11 cellular contexts compared by ENCODE assay signal in the genomic region with DNA sequence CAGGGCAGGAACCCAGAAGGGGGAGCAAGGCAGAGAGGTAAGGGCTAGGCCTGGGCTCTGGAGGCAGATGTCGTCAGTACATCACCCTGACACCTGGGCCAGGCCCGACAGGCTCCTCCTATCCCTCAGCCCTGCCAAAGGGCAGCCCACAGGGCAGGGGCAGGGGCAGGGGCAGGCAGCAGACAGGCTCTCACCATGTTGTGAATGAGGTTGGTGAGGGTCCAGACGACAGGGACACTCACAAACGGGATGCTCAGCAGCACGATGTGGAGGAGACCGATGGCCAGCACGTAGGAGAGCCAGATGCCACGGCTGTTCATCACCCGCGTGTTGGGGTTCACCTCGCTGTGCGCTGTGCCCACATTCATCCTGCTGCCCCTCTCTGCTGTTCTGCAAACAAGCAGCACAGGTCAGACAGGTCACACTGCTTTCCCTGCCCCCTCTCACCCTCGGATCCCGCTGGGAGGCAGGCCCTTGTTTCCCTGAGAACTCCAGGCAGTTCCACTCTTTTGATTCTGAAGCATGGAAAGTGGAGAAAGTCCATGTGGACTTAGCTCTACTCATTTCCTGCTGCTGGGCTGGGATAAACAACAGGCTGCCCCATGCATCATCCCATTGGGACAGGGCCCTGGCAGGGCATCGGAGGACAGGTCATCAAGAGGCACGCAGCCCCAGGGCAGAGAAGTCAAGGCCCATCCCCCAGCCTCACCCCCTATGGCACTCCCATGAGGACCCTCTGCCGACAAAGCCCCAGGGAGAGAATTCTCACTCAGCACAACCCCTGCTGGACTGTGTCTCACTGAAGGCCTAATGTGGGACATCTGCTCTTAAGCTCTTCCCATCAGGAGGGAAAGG. TPM values are rescaled to one million over a fixed set of nuclear protein-coding genes. Genes with fewer than 3 reads are reported as not detected.
DNase-seq lines count a peak whose midpoint lies in the region; ATAC-seq and TF ChIP-seq lines count a peak whose summit lies in the region.
"Had no signal": no experiment of that assay in that cellular context is flagged by ENCODE, and none has a peak within 500 bp of the region (broad histone marks: within the 10 kb centered on the region; RNA-seq: fewer than 3 reads in every experiment).

No MANE protein-coding gene starts in this region.

- peak overlapping the region; percentile 98 for H3K4me2 ChIP-seq in BLaER1

- H3K36me3 ChIP-seq in BLaER1 (peaks cover 50% of the 10 kb centered on the region), HEK293 (ENCODE audit: control insufficient read depth in 2 of 2, insufficient read depth in 1 of 2, low read length in 2 of 2) (peaks cover 14 to 49% of the 10 kb centered on the region in 2 experiments; a peak in 2 of 3 replicates), liver (ENCODE audit: control insufficient read depth in 4 of 4, insufficient read depth in 3 of 4, low read depth in 1 of 4, low read length in 3 of 4) (peaks cover 6 to 13% (median 10%) of the 10 kb centered on the region in 4 donors)

- H3K27me3 Mint-ChIP-seq in activated naive CD8-positive, alpha-beta T cell treated with anti-CD3 and anti-CD28 coated beads, Interleukin-2, amount 50 U/mL, for 24 hours: no peaks in the 10 kb centered on the region

- H3K27ac Mint-ChIP-seq in activated naive CD8-positive, alpha-beta T cell treated with anti-CD3 and anti-CD28 coated beads, Interleukin-2, amount 50 U/mL, for 24 hours: peak overlapping the region; percentile 88

- H3K27me3 ChIP-seq in BLaER1: no peaks in the 10 kb centered on the region
- no peaks in the 10 kb centered on the region for H3K27me3 ChIP-seq in liver (ENCODE audit: control insufficient read depth in 4 of 4, insufficient read depth in 4 of 4, low read length in 3 of 4)
- H3K27me3 ChIP-seq: adrenal gland had no signal

- peak overlapping the region; percentile 55 for H3K9ac ChIP-seq in BLaER1
- H3K9ac ChIP-seq in liver (ENCODE audit: low read depth in 1 of 2, low read length in 2 of 2): peak overlapping the region; percentile 12 to 67

- H3K36me3 Mint-ChIP-seq in activated naive CD8-positive, alpha-beta T cell treated with anti-CD3 and anti-CD28 coated beads, Interleukin-2, amount 50 U/mL, for 24 hours (ENCODE audit: low read depth): peaks cover 12% of the 10 kb centered on the region

- H3K9me3 ChIP-seq in BLaER1 (no peaks in the 10 kb centered on the region), HEK293 (ENCODE audit: control insufficient read depth, insufficient read depth, low read depth, low read length) (no peaks in the 10 kb centered on the region), liver (ENCODE audit: control insufficient read depth in 4 of 4, low read length in 3 of 4) (no peaks in the 10 kb centered on the region)
- H3K9me3 ChIP-seq: adrenal gland had no signal

- WGBS in liver: 38% methylated on average over 17 of the region's 17 CpGs

- no peaks in the 10 kb centered on the region for H3K9me3 Mint-ChIP-seq in activated naive CD8-positive, alpha-beta T cell treated with anti-CD3 and anti-CD28 coated beads, Interleukin-2, amount 50 U/mL, for 24 hours

- H3K4me1 Mint-ChIP-seq in activated naive CD8-positive, alpha-beta T cell treated with anti-CD3 and anti-CD28 coated beads, Interleukin-2, amount 50 U/mL, for 24 hours: peaks cover 87% of the 10 kb centered on the region

- POLR2A ChIA-PET in HEK293 (lab: Yijun Ruan, JAX): no interaction called here

- CTCF ChIA-PET in HEK293 (lab: Yijun Ruan, JAX): interaction anchor here (1.6 kb wide), 1 partner anchor 15 kb away, joined by 6 read pairs; no protein-coding TSS in a partner anchor

- H3K27ac ChIP-seq in BLaER1 (peak overlapping the region; percentile 83), HEK293 (ENCODE audit: extremely low read depth, low read depth, low read length) (no peak overlapping the region), liver (ENCODE audit: low read depth in 1 of 2, low read length in 2 of 2) (peak overlapping the region; percentile 94 to 95)

- H3K4me1 ChIP-seq in BLaER1: peaks cover 88% of the 10 kb centered on the region
- peaks cover 16% of the 10 kb centered on the region for H3K4me1 ChIP-seq in HEK293 (ENCODE audit: control insufficient read depth, insufficient read depth, low read length)
- H3K4me1 ChIP-seq in liver (ENCODE audit: control insufficient read depth in 4 of 4, insufficient read depth in 4 of 4, low read length in 3 of 4): peaks cover 31 to 78% (median 59%) of the 10 kb centered on the region in 4 donors

- H4K20me1 ChIP-seq in BLaER1: peaks cover 39% of the 10 kb centered on the region

- no peak for DNase-seq in activated naive CD8-positive, alpha-beta T cell treated with anti-CD3 and anti-CD28 coated beads, Interleukin-2, amount 50 U/mL, for 24 hours
- DNase-seq: adrenal gland had no signal

- no peak for ATAC-seq in activated naive CD8-positive, alpha-beta T cell treated with anti-CD3 and anti-CD28 coated beads, Interleukin-2, amount 50 U/mL, for 24 hours
- ATAC-seq in HG03280 (IDR thresholded peaks at IDR 0.05; ENCODE audit: unreplicated experiment): no peak
- ATAC-seq in HG03135 (IDR thresholded peaks at IDR 0.05; ENCODE audit: unreplicated experiment): no peak
- no peak for ATAC-seq in HG02623 (IDR thresholded peaks at IDR 0.05; ENCODE audit: unreplicated experiment)
- no peak for ATAC-seq in HG03520 (IDR thresholded peaks at IDR 0.05; ENCODE audit: unreplicated experiment)
- ATAC-seq: right cardiac atrium had no signal

- TF ChIP-seq CTCF in HEK293 (tag by site-specific recombination; IDR thresholded peaks at IDR 0.05) (no peak), liver (IDR thresholded peaks at IDR 0.05; ENCODE audit: low read depth, low read length, missing input control) (no peak)

- TF ChIP-seq RAD21 in liver (IDR thresholded peaks at IDR 0.05): peak; percentile 39 to 63

- H3K4me3 ChIP-seq in BLaER1 (no peak overlapping the region), HEK293 (ENCODE audit: low read depth, low read length) (no peak overlapping the region), liver (ENCODE audit: low read depth in 1 of 3, low read length in 3 of 3) (no peak overlapping the region)
- H3K4me3 ChIP-seq: adrenal gland had no signal

- H3K4me3 Mint-ChIP-seq in activated naive CD8-positive, alpha-beta T cell treated with anti-CD3 and anti-CD28 coated beads, Interleukin-2, amount 50 U/mL, for 24 hours: peak overlapping the region; percentile 93

TF ChIP-seq in HEK293, 187 proteins besides CTCF, POLR2A, EP300 and RAD21:
- TF ChIP-seq PRDM1 (tag by site-specific recombination; IDR thresholded peaks at IDR 0.05) (peak; percentile 44; the same call in 1 of the 2 replicates), MEIS1 (CRISPR knock-in tag; IDR thresholded peaks at IDR 0.05; ENCODE audit: borderline replicate concordance) (no peak), ZNF335 (tag by site-specific recombination; conservative IDR thresholded peaks at IDR 0.05) (no peak), ZNF791 (tag by site-specific recombination; IDR thresholded peaks at IDR 0.05) (no peak), ZIC2 (tag by site-specific recombination; IDR thresholded peaks at IDR 0.05) (peak; percentile 50; the same call in 1 of the 2 replicates), SP2 (tag by site-specific recombination; IDR thresholded peaks at IDR 0.05) (no peak), ZNF596 (tag by site-specific recombination; IDR thresholded peaks at IDR 0.05) (no peak)

TF ChIP-seq in liver, 16 proteins besides CTCF, POLR2A, EP300 and RAD21 (continues in another document):
- TF ChIP-seq TAF1 (conservative IDR thresholded peaks at IDR 0.05) (no peak), FOXA2 (IDR thresholded peaks at IDR 0.05) (peak; percentile 93), YY1 (IDR thresholded peaks at IDR 0.05) (no peak), RXRA (IDR thresholded peaks at IDR 0.05) (peak; percentile 94 to 96), HNF4G (IDR thresholded peaks at IDR 0.05) (peak; percentile 71), FOXA1 (IDR thresholded peaks at IDR 0.05) (peak; percentile 95), GABPA (IDR thresholded peaks at IDR 0.05 in 1 of 2, conservative IDR thresholded peaks at IDR 0.05 in 1 of 2) (peak in 1 of 2 donors; percentile 49), SP1 (IDR thresholded peaks at IDR 0.05) (peak; percentile 91), NR2F2 (IDR thresholded peaks at IDR 0.05) (peak; percentile 81)
- TF ChIP-seq, protein P1, sequence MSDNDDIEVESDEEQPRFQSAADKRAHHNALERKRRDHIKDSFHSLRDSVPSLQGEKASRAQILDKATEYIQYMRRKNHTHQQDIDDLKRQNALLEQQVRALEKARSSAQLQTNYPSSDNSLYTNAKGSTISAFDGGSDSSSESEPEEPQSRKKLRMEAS (IDR thresholded peaks at IDR 0.05): peak; percentile 92
- TF ChIP-seq, protein P2, sequence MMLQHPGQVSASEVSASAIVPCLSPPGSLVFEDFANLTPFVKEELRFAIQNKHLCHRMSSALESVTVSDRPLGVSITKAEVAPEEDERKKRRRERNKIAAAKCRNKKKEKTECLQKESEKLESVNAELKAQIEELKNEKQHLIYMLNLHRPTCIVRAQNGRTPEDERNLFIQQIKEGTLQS (IDR thresholded peaks at IDR 0.05): no peak
- TF ChIP-seq, protein P3, sequence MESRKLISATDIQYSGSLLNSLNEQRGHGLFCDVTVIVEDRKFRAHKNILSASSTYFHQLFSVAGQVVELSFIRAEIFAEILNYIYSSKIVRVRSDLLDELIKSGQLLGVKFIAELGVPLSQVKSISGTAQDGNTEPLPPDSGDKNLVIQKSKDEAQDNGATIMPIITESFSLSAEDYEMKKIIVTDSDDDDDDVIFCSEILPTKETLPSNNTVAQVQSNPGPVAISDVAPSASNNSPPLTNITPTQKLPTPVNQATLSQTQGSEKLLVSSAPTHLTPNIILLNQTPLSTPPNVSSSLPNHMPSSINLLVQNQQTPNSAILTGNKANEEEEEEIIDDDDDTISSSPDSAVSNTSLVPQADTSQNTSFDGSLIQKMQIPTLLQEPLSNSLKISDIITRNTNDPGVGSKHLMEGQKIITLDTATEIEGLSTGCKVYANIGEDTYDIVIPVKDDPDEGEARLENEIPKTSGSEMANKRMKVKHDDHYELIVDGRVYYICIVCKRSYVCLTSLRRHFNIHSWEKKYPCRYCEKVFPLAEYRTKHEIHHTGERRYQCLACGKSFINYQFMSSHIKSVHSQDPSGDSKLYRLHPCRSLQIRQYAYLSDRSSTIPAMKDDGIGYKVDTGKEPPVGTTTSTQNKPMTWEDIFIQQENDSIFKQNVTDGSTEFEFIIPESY (IDR thresholded peaks at IDR 0.05): peak; percentile 52

RNA-seq across cellular contexts. Expression of a gene that starts 3.3 kb away (rescaled TPM):
- 100 to 1,000 TPM; 138 to 141 TPM for total RNA-seq in liver
- polyA plus RNA-seq in liver: 100 to 1,000 TPM in 1 of 2 donors, 10 to 100 TPM in 1; 71.0 to 112 TPM

RNA-seq across cellular contexts. Expression of a gene that starts 3.5 kb away (rescaled TPM):
- total RNA-seq in liver: under 1 TPM in 1 of 2 donors, not detected in 1; 0.17 TPM
- under 1 TPM; 0.08 to 0.24 TPM for polyA plus RNA-seq in liver
- total RNA-seq: adrenal gland, right cardiac atrium, temporal lobe had no signal
- polyA plus RNA-seq: adrenal gland, right cardiac atrium had no signal

RNA-seq across cellular contexts. Expression of a gene that starts 5.6 kb away (rescaled TPM):
- 10 to 100 TPM; 10.3 to 35.1 TPM for total RNA-seq in liver
- polyA plus RNA-seq in liver: 1 to 10 TPM; 4.2 to 7.9 TPM

RNA-seq across cellular contexts. Expression of a gene that starts 38.7 kb away (rescaled TPM):
- under 1 TPM; 0.08 to 0.23 TPM for total RNA-seq in liver
- polyA plus RNA-seq in liver: under 1 TPM; 0.06 to 0.18 TPM
- polyA plus RNA-seq: right cardiac atrium had no signal

RNA-seq across cellular contexts. Expression of a gene that starts 56.1 kb away (rescaled TPM):
- total RNA-seq in liver: not detected
- not detected for polyA plus RNA-seq in liver
- total RNA-seq: adrenal gland, right cardiac atrium, temporal lobe had no signal
- polyA plus RNA-seq: adrenal gland, right cardiac atrium had no signal
